In the genomic region with DNA sequence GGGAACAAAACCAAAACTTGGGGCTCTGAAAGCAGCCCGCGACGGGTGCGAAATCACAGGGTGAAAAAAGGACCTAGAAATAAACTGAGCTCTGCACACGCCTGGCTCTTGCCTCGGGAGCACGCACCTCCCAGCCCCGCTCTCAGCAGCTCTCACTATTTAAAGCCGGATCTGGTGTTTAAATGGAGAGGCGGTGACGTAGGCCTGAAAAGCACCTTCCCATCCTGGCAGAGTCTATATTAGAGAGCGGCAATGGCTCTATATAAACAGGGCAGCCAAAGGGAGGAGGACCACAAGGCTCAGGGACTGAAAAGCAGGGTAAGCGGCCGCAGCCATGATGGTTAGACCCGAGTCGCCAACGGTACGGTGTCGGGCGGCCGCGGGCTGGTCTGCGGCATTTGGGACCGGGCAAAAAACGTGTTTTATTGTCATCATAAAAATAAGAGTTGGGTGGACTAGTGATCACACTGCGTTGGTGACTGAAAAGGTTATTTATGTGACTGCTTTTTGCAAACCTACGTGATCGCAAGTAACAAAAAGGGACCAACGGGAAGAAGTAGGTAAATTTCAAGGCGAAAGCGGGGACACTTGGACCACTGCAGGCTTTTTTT, we compare ENCODE assay signal across 8 cellular contexts. TPM values are rescaled to one million over a fixed set of nuclear protein-coding genes. Genes with fewer than 3 reads are reported as not detected.
DNase-seq lines count a peak whose midpoint lies in the region; ATAC-seq lines count a peak whose summit lies in the region.

No MANE protein-coding gene starts in this region.

- DNase-seq in COLO668 (lab: John Stamatoyannopoulos, UW; ENCODE audit: unreplicated experiment) (peak; percentile 95), HT-29 (ENCODE audit: low spot score) (peak; percentile 89), lung microvascular endothelial cell (ENCODE audit: low read depth in 2 of 2) (peak; percentile 98)
- DNase-seq in NK-92 treated with Interleukin-12 subunit alpha and Interleukin-12 subunit beta, amount 100 ng/mL, for 24 hours (lab: John Stamatoyannopoulos, UW): peak; percentile 79
- DNase-seq in activated CD8-positive, alpha-beta memory T cell treated with anti-CD3 and anti-CD28 coated beads for 4 hours (ENCODE audit: low read depth in 2 of 2): peak; percentile 62 to 73
- DNase-seq in effector CD8-positive, alpha-beta T cell (lab: John Stamatoyannopoulos, UW): peak; percentile 88
- peak; percentile 57 to 71 (median 60) for DNase-seq in stimulated activated CD4-positive, alpha-beta T cell treated with anti-CD3 and anti-CD28 coated beads, TNF-alpha, amount 100 ng/mL, for 4 hours (ENCODE audit: low read depth in 3 of 3)

- peak; percentile 70 for ATAC-seq in GM21360 (IDR thresholded peaks at IDR 0.05; ENCODE audit: unreplicated experiment)

RNA-seq across cellular contexts. Expression of a gene that starts 1.4 kb away (rescaled TPM):
- 15.4 and 17.7 TPM in 2 replicates for total RNA-seq in HT-29 (2014; rRNA removed; shearing (Covaris generic))
- 23.8 and 44.8 TPM in 2 replicates for total RNA-seq in lung microvascular endothelial cell

Comparison
In these comparisons a context has a peak if more than half of its experiments do, and no peak if none do; other contexts are left out.
1. Peak in every context shown above with its lines: DNase-seq and ATAC-seq.